8 cellular contexts compared by ENCODE assay signal in the genomic region with DNA sequence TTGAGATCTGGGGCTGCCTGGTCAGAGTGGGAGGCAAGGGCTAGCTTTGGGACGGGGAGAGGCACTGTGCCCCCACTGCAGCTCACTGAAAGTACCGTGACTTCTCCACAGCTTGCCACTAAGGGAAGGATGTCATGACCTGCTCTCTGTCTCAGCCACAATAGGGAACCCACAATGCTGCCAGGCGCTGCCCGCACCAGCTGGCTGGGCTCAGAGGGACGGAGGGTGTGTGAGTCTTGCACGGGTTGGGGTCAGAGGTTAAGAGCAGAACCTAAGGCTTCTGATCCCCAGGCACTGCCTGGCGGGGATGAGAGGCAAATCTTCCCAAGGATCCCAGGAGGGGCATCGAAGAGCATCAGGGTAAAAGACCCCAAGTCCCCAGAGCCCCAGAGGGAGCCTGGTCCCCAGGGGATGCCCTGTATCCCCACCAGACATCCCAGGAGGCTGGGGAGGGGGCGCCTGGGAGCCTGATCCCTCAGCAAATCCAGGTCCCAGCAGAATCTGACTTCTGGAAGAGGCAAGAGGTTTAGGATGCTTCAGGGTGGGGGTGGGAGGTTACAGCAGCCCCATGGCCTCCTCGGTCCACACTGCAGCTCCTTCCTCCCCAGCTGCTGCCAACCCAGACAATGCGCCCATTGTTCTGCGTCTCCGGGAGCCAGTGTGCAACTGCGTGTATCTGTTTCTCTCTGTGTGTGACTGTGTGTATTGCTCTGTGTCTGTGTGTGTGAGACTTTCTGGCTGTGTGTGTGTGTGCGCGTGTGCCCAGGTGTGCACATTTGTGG. TPM values are rescaled to one million over a fixed set of nuclear protein-coding genes. Genes with fewer than 3 reads are reported as not detected.
A peak's percentile ranks its signal among the peaks of the same experiment; 100 is the strongest.
DNase-seq lines count a peak whose midpoint lies in the region; ATAC-seq and TF ChIP-seq lines count a peak whose summit lies in the region.

No MANE protein-coding gene starts in this region.

- peaks cover 44 to 62% (median 51%) of the 10 kb centered on the region in 4 donors for H3K4me1 ChIP-seq in upper lobe of left lung

- H3K27me3 Mint-ChIP-seq in activated CD8-positive, alpha-beta T cell treated with anti-CD3 and anti-CD28 coated beads for 36 hours = no peaks in the 10 kb centered on the region

- CTCF ChIA-PET in activated CD8-positive, alpha-beta T cell treated with anti-CD3 and anti-CD28 coated beads for 36 hours (lab: Charles Lee) = interaction anchor here (0.8 to 1.6 kb wide), 4 partner anchors 34 to 89 kb away, joined by 3 to 4 read pairs (median 4); partner anchors contain the start of gene BSDC1

- no peaks in the 10 kb centered on the region for H3K9me3 Mint-ChIP-seq in activated CD8-positive, alpha-beta T cell treated with anti-CD3 and anti-CD28 coated beads for 36 hours

- no peaks in the 10 kb centered on the region for H3K27me3 ChIP-seq in layer of hippocampus (ENCODE audit: control insufficient read depth, insufficient read depth, low read length)
- no peaks in the 10 kb centered on the region for H3K27me3 ChIP-seq in upper lobe of left lung

- peak overlapping the region; percentile 98 for H3K27ac ChIP-seq in layer of hippocampus (ENCODE audit: low read depth, low read length)
- H3K27ac ChIP-seq in upper lobe of left lung = peak overlapping the region in 3 of 4 donors; percentile 16 to 89 (median 58)

- no peak overlapping the region for H3K27ac Mint-ChIP-seq in activated CD8-positive, alpha-beta T cell treated with anti-CD3 and anti-CD28 coated beads for 36 hours

- peaks cover 0 to 6% (median under 1%) of the 10 kb centered on the region in 4 donors for H3K36me3 ChIP-seq in upper lobe of left lung

- ATAC-seq in activated CD8-positive, alpha-beta T cell treated with anti-CD3 and anti-CD28 coated beads for 36 hours = peak; percentile 13
- ATAC-seq in upper lobe of left lung (ENCODE audit: low FRiP score in 2 of 2) (peak; percentile 19 to 38), GM21576 (IDR thresholded peaks at IDR 0.05; ENCODE audit: unreplicated experiment) (no peak), GM21360 (IDR thresholded peaks at IDR 0.05; ENCODE audit: unreplicated experiment) (no peak)

- H3K9me3 ChIP-seq in upper lobe of left lung = no peaks in the 10 kb centered on the region

- peak; percentile 26 for DNase-seq in activated naive CD4-positive, alpha-beta T cell treated with Interleukin-2 at 50 U/mL for 16 hours
- DNase-seq in activated naive CD4-positive, alpha-beta T cell (lab: John Stamatoyannopoulos, UW) = no peak
- DNase-seq in activated CD8-positive, alpha-beta T cell treated with anti-CD3 and anti-CD28 coated beads for 36 hours = peak; percentile 57
- DNase-seq in upper lobe of left lung (peak; percentile 57 to 84), NK-92 (lab: John Stamatoyannopoulos, UW; ENCODE audit: unreplicated experiment) (no peak)

- peaks cover 53% of the 10 kb centered on the region for H3K4me1 Mint-ChIP-seq in activated CD8-positive, alpha-beta T cell treated with anti-CD3 and anti-CD28 coated beads for 36 hours (ENCODE audit: low read depth)

- H3K4me3 ChIP-seq in upper lobe of left lung = no peak overlapping the region

- H3K36me3 Mint-ChIP-seq in activated CD8-positive, alpha-beta T cell treated with anti-CD3 and anti-CD28 coated beads for 36 hours (ENCODE audit: low read depth) = peaks cover 7% of the 10 kb centered on the region

- intact Hi-C loops in activated CD8-positive, alpha-beta T cell treated with anti-CD3 and anti-CD28 coated beads for 36 hours (cut with micrococcal nuclease) = no loop called here

- no peak for TF ChIP-seq POLR2A in upper lobe of left lung (IDR thresholded peaks at IDR 0.05)

- no peak for TF ChIP-seq EP300 in upper lobe of left lung (IDR thresholded peaks at IDR 0.05)

- POLR2A ChIA-PET in activated CD8-positive, alpha-beta T cell treated with anti-CD3 and anti-CD28 coated beads for 36 hours (lab: Charles Lee) = interaction anchor here (1.3 to 3.6 kb wide), 5 partner anchors 8 to 89 kb away, joined by 3 to 39 read pairs (median 19); partner anchors contain the start of gene BSDC1

- 20 to 58% methylated on average over 1 to 16 of the region's 16 CpGs for WGBS in upper lobe of left lung, 2 donors

- no peak for TF ChIP-seq CTCF in activated CD8-positive, alpha-beta T cell treated with anti-CD3 and anti-CD28 coated beads for 36 hours (IDR thresholded peaks at IDR 0.05)
- no peak for TF ChIP-seq CTCF in upper lobe of left lung (IDR thresholded peaks at IDR 0.05)

- H3K4me3 Mint-ChIP-seq in activated CD8-positive, alpha-beta T cell treated with anti-CD3 and anti-CD28 coated beads for 36 hours = no peak overlapping the region

RNA-seq across cellular contexts. Expression of gene MARCKSL1, which starts 2.0 kb away (rescaled TPM):
- 10 to 100 TPM; 31.2 to 33.5 TPM for total RNA-seq in activated CD8-positive, alpha-beta T cell treated with anti-CD3 and anti-CD28 coated beads for 36 hours
- 10 to 100 TPM in 2 of 6 donors, 1 to 10 TPM in 4; 1.0 to 56.9 (median 9.4) TPM for total RNA-seq in upper lobe of left lung

RNA-seq across cellular contexts. Expression of gene FAM229A, which starts 24.2 kb away (rescaled TPM):
- total RNA-seq in activated CD8-positive, alpha-beta T cell treated with anti-CD3 and anti-CD28 coated beads for 36 hours = 1 to 10 TPM; 4.6 to 5.5 TPM
- total RNA-seq in upper lobe of left lung = 10 to 100 TPM in 3 of 6 donors, 1 to 10 TPM in 3; 4.3 to 43.0 (median 10.5) TPM

RNA-seq across cellular contexts. Expression of gene TSSK3, which starts 24.3 kb away (rescaled TPM):
- total RNA-seq in activated CD8-positive, alpha-beta T cell treated with anti-CD3 and anti-CD28 coated beads for 36 hours = under 1 TPM; 0.85 to 0.90 TPM
- total RNA-seq in upper lobe of left lung = 1 to 10 TPM in 4 of 6 donors, not detected in 2; 1.2 to 2.3 (median 1.8) TPM

RNA-seq across cellular contexts. Expression of gene HDAC1, which starts 46.2 kb away (rescaled TPM):
- total RNA-seq in activated CD8-positive, alpha-beta T cell treated with anti-CD3 and anti-CD28 coated beads for 36 hours = 100 to 1,000 TPM; 126 to 127 TPM
- 10 to 100 TPM; 36.8 to 78.0 (median 48.8) TPM for total RNA-seq in upper lobe of left lung

RNA-seq across cellular contexts. Expression of gene BSDC1, which starts 56.2 kb away (rescaled TPM):
- 10 to 100 TPM; 30.6 to 33.3 TPM for total RNA-seq in activated CD8-positive, alpha-beta T cell treated with anti-CD3 and anti-CD28 coated beads for 36 hours
- 100 to 1,000 TPM in 1 of 6 donors, 10 to 100 TPM in 5; 60.8 to 116 (median 68.9) TPM for total RNA-seq in upper lobe of left lung

Comparison
In these comparisons a context has a peak if more than half of its experiments do, and no peak if none do; other contexts are left out.
1. DNase-seq: peak in activated naive CD4-positive, alpha-beta T cell treated with Interleukin-2 at 50 U/mL for 16 hours (single experiment), activated CD8-positive, alpha-beta T cell treated with anti-CD3 and anti-CD28 coated beads for 36 hours (single experiment) and upper lobe of left lung (2 of 2); none in activated naive CD4-positive, alpha-beta T cell (0 of 4) and NK-92 (single experiment).
2. ATAC-seq: peak in activated CD8-positive, alpha-beta T cell treated with anti-CD3 and anti-CD28 coated beads for 36 hours (single experiment) and upper lobe of left lung (2 of 2); none in GM21576 (single experiment) and GM21360 (single experiment).